In genomic region chr6:28867078-28867414, GRCh38 we compare ENCODE assay signal across 8 cellular contexts. TPM values are rescaled to one million over a fixed set of nuclear protein-coding genes. Genes with fewer than 3 reads are reported as not detected.
DNase-seq lines count a peak whose midpoint lies in the region; FAIRE-seq and TF ChIP-seq lines count a peak whose summit lies in the region.

No MANE protein-coding gene starts in this region.

- H3K27me3 Mint-ChIP-seq in chondrocyte (ENCODE audit: low read depth): no peaks in the 10 kb centered on the region
- peaks cover 8% of the 10 kb centered on the region for H3K27me3 Mint-ChIP-seq in mesothelial cell of epicardium (ENCODE audit: low read depth)

- H3K9me3 ChIP-seq in NT2/D1 (ENCODE audit: insufficient read depth, low read length): peaks cover 7% of the 10 kb centered on the region; the same call in 1 of the 2 replicates

- H3K4me1 ChIP-seq in NT2/D1 (ENCODE audit: insufficient read depth, insufficient read length): no peaks in the 10 kb centered on the region

- H3K27me3 ChIP-seq in NT2/D1 (ENCODE audit: insufficient read depth, insufficient read length): no peaks in the 10 kb centered on the region

- TF ChIP-seq CTCF in GM20000 (IDR thresholded peaks at IDR 0.05; ENCODE audit: extremely low read depth, missing control alignments) (no peak), chondrocyte (IDR thresholded peaks at IDR 0.05) (no peak), mesothelial cell of epicardium (IDR thresholded peaks at IDR 0.05; ENCODE audit: unreplicated experiment) (no peak)

- peaks cover 22% of the 10 kb centered on the region for H3K4me1 Mint-ChIP-seq in chondrocyte (ENCODE audit: low read depth)
- peaks cover 14% of the 10 kb centered on the region for H3K4me1 Mint-ChIP-seq in mesothelial cell of epicardium

- H3K27ac Mint-ChIP-seq in chondrocyte (ENCODE audit: unreplicated experiment): peak overlapping the region; percentile 73
- peak overlapping the region; percentile 97 for H3K27ac Mint-ChIP-seq in mesothelial cell of epicardium

- no peaks in the 10 kb centered on the region for H3K36me3 Mint-ChIP-seq in chondrocyte (ENCODE audit: low read depth)
- no peaks in the 10 kb centered on the region for H3K36me3 Mint-ChIP-seq in mesothelial cell of epicardium

- no peak for FAIRE-seq in urothelium cell line (lab: Jason Lieb, UNC)

- H3K36me3 ChIP-seq in NT2/D1 (ENCODE audit: insufficient read depth, insufficient read length, low read length): no peaks in the 10 kb centered on the region

- DNase-seq in CD1c-positive myeloid dendritic cell (ENCODE audit: extremely low spot score) (peak; percentile 32), GM20000 (ENCODE audit: low spot score) (peak; percentile 43), NT2/D1 (ENCODE audit: low read depth, low spot score) (no peak), chondrocyte (ENCODE audit: low spot score) (no peak), mesothelial cell of epicardium (ENCODE audit: low spot score in 2 of 2, unreplicated experiment in 2 of 2) (no peak), urothelium cell line (ENCODE audit: low spot score) (peak; percentile 21), NCI-H1694 treated with DMSO at 0.1 percent for 48 hours (lab: John Stamatoyannopoulos, UW) (no peak)
- DNase-seq in activated effector memory CD4-positive, alpha-beta T cell treated with Interleukin-2 at 50 U/mL for 16 hours: no peak

- H3K4me3 ChIP-seq in NT2/D1 (ENCODE audit: insufficient read length, low read depth): peak overlapping the region; percentile 62

- H3K4me3 Mint-ChIP-seq in chondrocyte (ENCODE audit: unreplicated experiment): peak overlapping the region; percentile 75
- peak overlapping the region; percentile 91 for H3K4me3 Mint-ChIP-seq in mesothelial cell of epicardium

- H3K9ac ChIP-seq in NT2/D1 (ENCODE audit: insufficient read length, low read depth): peak overlapping the region; percentile 67

- peaks cover 5% of the 10 kb centered on the region for H3K9me3 Mint-ChIP-seq in chondrocyte (ENCODE audit: low read depth)
- H3K9me3 Mint-ChIP-seq in mesothelial cell of epicardium: peaks cover 6% of the 10 kb centered on the region

RNA-seq across cellular contexts. Expression of gene TRIM27, which starts 56.7 kb away (rescaled TPM):
- total RNA-seq in chondrocyte: 49.6 to 61.8 TPM (median 53.5 TPM) in 3 replicates
- total RNA-seq in mesothelial cell of epicardium: 75.7 to 77.0 TPM (median 76.1 TPM) in 3 replicates

Comparison
In these comparisons a context has a peak if more than half of its experiments do, and no peak if none do; other contexts are left out.
1. DNase-seq: peak in CD1c-positive myeloid dendritic cell (single experiment), GM20000 (single experiment) and urothelium cell line (single experiment); none in NT2/D1 (single experiment), chondrocyte (single experiment), mesothelial cell of epicardium (0 of 2), NCI-H1694 treated with DMSO at 0.1 percent for 48 hours (single experiment) and activated effector memory CD4-positive, alpha-beta T cell treated with Interleukin-2 at 50 U/mL for 16 hours (single experiment).